In genomic region chr6:169384291-169384690, GRCh38 we compare ENCODE assay signal across 33 cellular contexts.
DNase-seq lines count a peak whose midpoint lies in the region; ATAC-seq and TF ChIP-seq lines count a peak whose summit lies in the region.
"Had no signal": no experiment of that assay in that cellular context is flagged by ENCODE, and none has a peak within 500 bp of the region (broad histone marks: within the 10 kb centered on the region; RNA-seq: fewer than 3 reads in every experiment).

No MANE protein-coding gene starts in this region.

- intact Hi-C loops in heart left ventricle (cut with DNase I) (no loop called here), esophagus muscularis mucosa (cut with DNase I) (no loop called here), dorsolateral prefrontal cortex (cut with DNase I) (no loop called here)

- H3K4me1 ChIP-seq in right atrium auricular region: no peaks in the 10 kb centered on the region
- peaks cover 0 to 5% (median 0%) of the 10 kb centered on the region in 12 donors for H3K4me1 ChIP-seq in heart left ventricle
- peaks cover 0 to 15% (median 11%) of the 10 kb centered on the region in 4 donors for H3K4me1 ChIP-seq in esophagus muscularis mucosa
- H3K4me1 ChIP-seq: A549, BE2C, Caco-2 had no signal

- H3K36me3 ChIP-seq in right atrium auricular region: no peaks in the 10 kb centered on the region
- H3K36me3 ChIP-seq in heart left ventricle: no peaks in the 10 kb centered on the region
- no peaks in the 10 kb centered on the region for H3K36me3 ChIP-seq in esophagus muscularis mucosa
- H3K36me3 ChIP-seq: BE2C; BLaER1; BLaER1 treated with 17β-estradiol and CSF1 and Interleukin-3, amounts not matched to agents 10 nM and 100 nM had no signal

- H3K27me3 ChIP-seq in right atrium auricular region (no peaks in the 10 kb centered on the region), heart left ventricle (peaks cover 0 to 4% (median 0%) of the 10 kb centered on the region in 9 donors), esophagus muscularis mucosa (no peaks in the 10 kb centered on the region), dorsolateral prefrontal cortex (peaks cover 0 to 5% (median 0%) of the 10 kb centered on the region in 45 donors)
- H3K27me3 ChIP-seq: BE2C; BLaER1; BLaER1 treated with 17β-estradiol and CSF1 and Interleukin-3, amounts not matched to agents 10 nM and 100 nM had no signal

- TF ChIP-seq CTCF in right atrium auricular region (IDR thresholded peaks at IDR 0.05): no peak
- TF ChIP-seq CTCF in heart left ventricle (IDR thresholded peaks at IDR 0.05): no peak
- TF ChIP-seq CTCF in esophagus muscularis mucosa (IDR thresholded peaks at IDR 0.05): no peak
- TF ChIP-seq CTCF in dorsolateral prefrontal cortex (IDR thresholded peaks at IDR 0.05 in 54 of 56, conservative IDR thresholded peaks at IDR 0.05 in 2 of 56; ENCODE audit: low read depth in 1 of 56, partially characterized antibody in 56 of 56): no peak

- TF ChIP-seq EP300 in esophagus muscularis mucosa (IDR thresholded peaks at IDR 0.05): no peak

- H3K27ac ChIP-seq in right atrium auricular region (no peak overlapping the region), heart left ventricle (no peak overlapping the region), esophagus muscularis mucosa (replicated peaks in 1 of 4) (no peak overlapping the region), dorsolateral prefrontal cortex (no peak overlapping the region)
- H3K27ac ChIP-seq: 22Rv1; A549; BLaER1; BLaER1 treated with 17β-estradiol and CSF1 and Interleukin-3, amounts not matched to agents 10 nM and 100 nM; C4-2B had no signal

- no peak overlapping the region for H3K4me3 ChIP-seq in right atrium auricular region
- no peak overlapping the region for H3K4me3 ChIP-seq in heart left ventricle
- H3K4me3 ChIP-seq in esophagus muscularis mucosa: no peak overlapping the region
- H3K4me3 ChIP-seq in dorsolateral prefrontal cortex: no peak overlapping the region
- H3K4me3 ChIP-seq: A549, BLaER1 had no signal

- DNase-seq in NCI-H146 (lab: John Stamatoyannopoulos, UW) (peak; percentile 24), NCI-H146 treated with DMSO at 0.1 percent for 48 hours (lab: John Stamatoyannopoulos, UW; ENCODE audit: unreplicated experiment) (no peak), right atrium auricular region (ENCODE audit: low spot score) (peak; percentile 18), heart left ventricle (no peak), esophagus muscularis mucosa (ENCODE audit: extremely low spot score) (peak; percentile 57), mucosa of gallbladder (ENCODE audit: low spot score) (peak; percentile 5), dorsolateral prefrontal cortex (no peak)
- DNase-seq: 8988T; ACHN; AML-193; BE2C; C1 segment of cervical spinal cord; Caco-2; Calu3; CD4-positive, alpha-beta memory T cell; CD4-positive, alpha-beta T cell; CD4-positive, CD25-positive, alpha-beta regulatory T cell; CD8-positive, alpha-beta memory T cell; CD8-positive, alpha-beta T cell; COR-L47; DMS 273 treated with DMSO at 0.1 percent for 48 hours; DMS153; DMS53; DMS79; DMS79 treated with DMSO at 0.1 percent for 48 hours; DND-41; EL had no signal

- ATAC-seq in heart left ventricle (no peak), HG03097 (IDR thresholded peaks at IDR 0.05; ENCODE audit: low FRiP score, unreplicated experiment) (no peak)
- ATAC-seq: A549; CD8-positive, alpha-beta T cell had no signal

- 68 to 80% (median 73%) methylated on average over 7 of the region's 7 CpGs for WGBS in heart left ventricle, 4 donors
- 75% methylated on average over 7 of the region's 7 CpGs for WGBS in esophagus muscularis mucosa

- TF ChIP-seq POLR2A in heart left ventricle (IDR thresholded peaks at IDR 0.05): no peak
- no peak for TF ChIP-seq POLR2A in esophagus muscularis mucosa (IDR thresholded peaks at IDR 0.05; ENCODE audit: low read depth)

- H3K9me3 ChIP-seq in right atrium auricular region: no peaks in the 10 kb centered on the region
- H3K9me3 ChIP-seq in heart left ventricle: peaks cover 0 to 6% (median 0%) of the 10 kb centered on the region in 12 donors
- no peaks in the 10 kb centered on the region for H3K9me3 ChIP-seq in esophagus muscularis mucosa
- H3K9me3 ChIP-seq: A549, BE2C, Caco-2 had no signal

Comparison
In these comparisons a context has a peak if more than half of its experiments do, and no peak if none do; other contexts are left out.
1. DNase-seq: peak in NCI-H146 (single experiment), right atrium auricular region (single experiment), esophagus muscularis mucosa (single experiment) and mucosa of gallbladder (single experiment); none in NCI-H146 treated with DMSO at 0.1 percent for 48 hours (single experiment), heart left ventricle (0 of 5) and dorsolateral prefrontal cortex (0 of 10).